Comparison of ENCODE assay signal across 14 cellular contexts in genomic region chr15:45253330-45253729, GRCh38. TPM values are rescaled to one million over a fixed set of nuclear protein-coding genes. Genes with fewer than 3 reads are reported as not detected.
DNase-seq lines count a peak whose midpoint lies in the region; ATAC-seq and TF ChIP-seq lines count a peak whose summit lies in the region.
"Had no signal": no experiment of that assay in that cellular context is flagged by ENCODE, and none has a peak within 500 bp of the region (broad histone marks: within the 10 kb centered on the region; RNA-seq: fewer than 3 reads in every experiment).

No MANE protein-coding gene starts in this region.

- H3K9me2 ChIP-seq in OCI-LY1 (ENCODE audit: low read depth, low read length) = no peaks in the 10 kb centered on the region

- H3K27me3 ChIP-seq in cardiac muscle cell (no peaks in the 10 kb centered on the region), right atrium auricular region (no peaks in the 10 kb centered on the region), OCI-LY1 (ENCODE audit: insufficient read depth, low read length) (no peaks in the 10 kb centered on the region), transverse colon (no peaks in the 10 kb centered on the region), lower lobe of right lung (ENCODE audit: low read depth) (no peaks in the 10 kb centered on the region)

- TF ChIP-seq CTCF in cardiac muscle cell (IDR thresholded peaks at IDR 0.05; ENCODE audit: low read depth, low read length) (peak; percentile 31), right atrium auricular region (IDR thresholded peaks at IDR 0.05) (no peak), OCI-LY1 (IDR thresholded peaks at IDR 0.05; ENCODE audit: low read length) (peak; percentile 44), epithelial cell of esophagus (IDR thresholded peaks at IDR 0.05; ENCODE audit: insufficient read depth, low read depth, low read length, missing control alignments) (peak; percentile 24), transverse colon (IDR thresholded peaks at IDR 0.05) (peak in 4 of 5 experiments; percentile 20 to 33 (median 24)), lower lobe of right lung (IDR thresholded peaks at IDR 0.05) (no peak)

- no peaks in the 10 kb centered on the region for H4K20me1 ChIP-seq in OCI-LY1 (ENCODE audit: insufficient read depth, low read length)

- no peaks in the 10 kb centered on the region for H3F3A ChIP-seq in OCI-LY1 (ENCODE audit: insufficient read depth, low read length)

- no peak overlapping the region for H3K4me2 ChIP-seq in OCI-LY1 (ENCODE audit: low read length)

- 50 to 67% methylated on average over 1 to 2 of the region's 2 CpGs for WGBS in transverse colon (ENCODE audit: low coverage in 1 of 2), 2 donors

- no peak overlapping the region for H2AFZ ChIP-seq in OCI-LY1 (ENCODE audit: low read length)

- TF ChIP-seq EP300 in transverse colon (IDR thresholded peaks at IDR 0.05; ENCODE audit: low read depth) = no peak

- H3K36me3 ChIP-seq in cardiac muscle cell (no peaks in the 10 kb centered on the region), right atrium auricular region (no peaks in the 10 kb centered on the region), OCI-LY1 (ENCODE audit: insufficient read depth, low read length) (no peaks in the 10 kb centered on the region), transverse colon (no peaks in the 10 kb centered on the region), lower lobe of right lung (no peaks in the 10 kb centered on the region)

- TF ChIP-seq POLR2A in transverse colon (IDR thresholded peaks at IDR 0.05) = no peak

- H3K9ac ChIP-seq in OCI-LY1 (ENCODE audit: low read length) = no peak overlapping the region

- H3K4me1 ChIP-seq in cardiac muscle cell (ENCODE audit: low read depth) (no peaks in the 10 kb centered on the region), right atrium auricular region (no peaks in the 10 kb centered on the region), OCI-LY1 (ENCODE audit: insufficient read depth, low read length, severe bottlenecking) (no peaks in the 10 kb centered on the region), transverse colon (peaks cover 0 to 11% (median 3%) of the 10 kb centered on the region in 4 donors), lower lobe of right lung (no peaks in the 10 kb centered on the region)

- H3K4me3 ChIP-seq in cardiac muscle cell (no peak overlapping the region), right atrium auricular region (no peak overlapping the region), OCI-LY1 (ENCODE audit: low read depth, low read length, poor library complexity, severe bottlenecking) (no peak overlapping the region), epithelial cell of esophagus (ENCODE audit: low read length) (no peak overlapping the region), transverse colon (peak overlapping the region in 1 of 4 donors; percentile 12), lower lobe of right lung (no peak overlapping the region)

- H3K79me2 ChIP-seq in OCI-LY1 (ENCODE audit: insufficient read depth, low read length) = no peaks in the 10 kb centered on the region

- no peaks in the 10 kb centered on the region for H3K9me3 ChIP-seq in cardiac muscle cell (ENCODE audit: low read depth)
- H3K9me3 ChIP-seq in right atrium auricular region = no peaks in the 10 kb centered on the region
- H3K9me3 ChIP-seq in OCI-LY1 (ENCODE audit: low read length) = no peaks in the 10 kb centered on the region
- H3K9me3 ChIP-seq in transverse colon = no peaks in the 10 kb centered on the region
- no peaks in the 10 kb centered on the region for H3K9me3 ChIP-seq in lower lobe of right lung

- no peak for DNase-seq in cardiac muscle cell (ENCODE audit: low read depth in 1 of 2, low spot score in 1 of 2)
- no peak for DNase-seq in right atrium auricular region (ENCODE audit: low spot score)
- DNase-seq in epithelial cell of esophagus (ENCODE audit: low read depth) = no peak
- DNase-seq in transverse colon = no peak
- DNase-seq in lower lobe of right lung = no peak
- DNase-seq in activated CD8-positive, alpha-beta memory T cell treated with anti-CD3 and anti-CD28 coated beads, Interleukin-2, amount 50 U/mL, for 48 hours = no peak
- DNase-seq: activated CD8-positive, alpha-beta memory T cell treated with anti-CD3 and anti-CD28 coated beads, Interleukin-2, amount 10 ng/mL, durations not matched to agents 7 days and 5 days; amniotic stem cell; NCI-H526 treated with DMSO at 0.1 percent for 48 hours; stimulated activated naive CD4-positive, alpha-beta T cell; T-helper 17 cell had no signal

- no peak for ATAC-seq in lower lobe of right lung
- no peak for ATAC-seq in HG03135 (IDR thresholded peaks at IDR 0.05; ENCODE audit: unreplicated experiment)
- ATAC-seq: activated CD8-positive, alpha-beta memory T cell treated with anti-CD3 and anti-CD28 coated beads, Interleukin-2, amount 10 ng/mL, durations not matched to agents 7 days and 5 days; T-helper 17 cell had no signal

- in situ Hi-C loops in transverse colon (cut with MboI; ENCODE audit: low pct_ligation_motif_present in 1 of 4, low pct_unique_long_range_greater_than_20kb in 1 of 4, low sequenced_read_pairs in 3 of 4) = no loop called here

- H3K27ac ChIP-seq in cardiac muscle cell (no peak overlapping the region), right atrium auricular region (no peak overlapping the region), OCI-LY1 (ENCODE audit: low read depth, low read length, poor library complexity, severe bottlenecking) (no peak overlapping the region), transverse colon (peak overlapping the region in 1 of 4 donors; percentile 4), lower lobe of right lung (no peak overlapping the region)

- intact Hi-C loops in transverse colon (cut with DNase I; ENCODE audit: low total_unique reads) (no loop called here), lower lobe of right lung (cut with DNase I) (no loop called here)

RNA-seq across cellular contexts. Expression of gene SLC28A2, which starts 1.3 kb away (rescaled TPM):
- not detected in 2 replicates for total RNA-seq in cardiac muscle cell
- polyA plus RNA-seq in cardiac muscle cell = 0.10 and 0.31 TPM in 2 replicates
- total RNA-seq in right atrium auricular region = not detected
- total RNA-seq in transverse colon = 10 to 100 TPM in 1 of 4 donors, 1 to 10 TPM in 2, under 1 TPM in 1; 0.37 to 11.1 (median 5.1) TPM
- 0.21 TPM for total RNA-seq in lower lobe of right lung
- total RNA-seq: activated CD8-positive, alpha-beta memory T cell treated with anti-CD3 and anti-CD28 coated beads, Interleukin-2, amount 10 ng/mL, durations not matched to agents 7 days and 5 days; T-helper 17 cell had no signal
- polyA plus RNA-seq: AG04450 had no signal

Comparison
In these comparisons a context has a peak if more than half of its experiments do, and no peak if none do; other contexts are left out.
1. CTCF ChIP-seq: peak in cardiac muscle cell (single experiment), OCI-LY1 (single experiment), epithelial cell of esophagus (single experiment) and transverse colon (4 of 5); none in right atrium auricular region (0 of 2) and lower lobe of right lung (single experiment).